In genomic region chr11:69578167-69578566, GRCh38 we compare ENCODE assay signal across 26 cellular contexts.
"Had no signal": no experiment of that assay in that cellular context is flagged by ENCODE, and none has a peak within 500 bp of the region (broad histone marks: within the 10 kb centered on the region; RNA-seq: fewer than 3 reads in every experiment).

No MANE protein-coding gene starts in this region.

- H3K9me3 ChIP-seq: left lung, lower lobe of right lung, pancreas, prostate gland, sigmoid colon, spleen, suprapubic skin, thoracic aorta, tibial artery, uterus had no signal

- H3K27ac ChIP-seq: left lung, lower lobe of right lung, pancreas, prostate gland, sigmoid colon, spleen, suprapubic skin, thoracic aorta, tibial artery, uterus had no signal

- H3K4me3 ChIP-seq: left lung, lower lobe of right lung, pancreas, prostate gland, sigmoid colon, spleen, suprapubic skin, thoracic aorta, tibial artery, uterus had no signal

- H3K4me1 ChIP-seq: lower lobe of right lung, pancreas, prostate gland, suprapubic skin, tibial artery, uterus had no signal

- H3K27me3 ChIP-seq: pancreas, sigmoid colon, uterus had no signal

- DNase-seq: immature natural killer cell; kidney; left colon; left lung; lower lobe of right lung; mammary epithelial cell; mesenchymal stem cell; naive thymus-derived CD8-positive, alpha-beta T cell; nucleus accumbens; pancreas; posterior cingulate gyrus; retina; right cardiac atrium; sigmoid colon; small intestine; spleen; stimulated activated CD4-positive, alpha-beta T cell treated with anti-CD3 and anti-CD28 coated beads, Interleukin-4, amount 100 ng/mL, for 24 hours; stimulated activated naive CD4-positive, alpha-beta T cell; tibial artery; trophoblast cell; uterus had no signal

- ATAC-seq: left colon; left lung; lower lobe of right lung; naive thymus-derived CD8-positive, alpha-beta T cell; pancreas; right cardiac atrium; stimulated activated effector memory CD8-positive, alpha-beta T cell treated with anti-CD3 and anti-CD28 coated beads, Interleukin-12 subunit alpha, Interleukin-12 subunit beta, amount 100 ng/mL, for 72 hours had no signal

- FAIRE-seq: islet of Langerhans, kidney, pancreas, small intestine had no signal

- H3K36me3 ChIP-seq: left lung, lower lobe of right lung, pancreas, prostate gland, sigmoid colon, spleen, suprapubic skin, thoracic aorta, tibial artery, uterus had no signal
